ENCODE assay signal across 1 cellular context in the genomic region with DNA sequence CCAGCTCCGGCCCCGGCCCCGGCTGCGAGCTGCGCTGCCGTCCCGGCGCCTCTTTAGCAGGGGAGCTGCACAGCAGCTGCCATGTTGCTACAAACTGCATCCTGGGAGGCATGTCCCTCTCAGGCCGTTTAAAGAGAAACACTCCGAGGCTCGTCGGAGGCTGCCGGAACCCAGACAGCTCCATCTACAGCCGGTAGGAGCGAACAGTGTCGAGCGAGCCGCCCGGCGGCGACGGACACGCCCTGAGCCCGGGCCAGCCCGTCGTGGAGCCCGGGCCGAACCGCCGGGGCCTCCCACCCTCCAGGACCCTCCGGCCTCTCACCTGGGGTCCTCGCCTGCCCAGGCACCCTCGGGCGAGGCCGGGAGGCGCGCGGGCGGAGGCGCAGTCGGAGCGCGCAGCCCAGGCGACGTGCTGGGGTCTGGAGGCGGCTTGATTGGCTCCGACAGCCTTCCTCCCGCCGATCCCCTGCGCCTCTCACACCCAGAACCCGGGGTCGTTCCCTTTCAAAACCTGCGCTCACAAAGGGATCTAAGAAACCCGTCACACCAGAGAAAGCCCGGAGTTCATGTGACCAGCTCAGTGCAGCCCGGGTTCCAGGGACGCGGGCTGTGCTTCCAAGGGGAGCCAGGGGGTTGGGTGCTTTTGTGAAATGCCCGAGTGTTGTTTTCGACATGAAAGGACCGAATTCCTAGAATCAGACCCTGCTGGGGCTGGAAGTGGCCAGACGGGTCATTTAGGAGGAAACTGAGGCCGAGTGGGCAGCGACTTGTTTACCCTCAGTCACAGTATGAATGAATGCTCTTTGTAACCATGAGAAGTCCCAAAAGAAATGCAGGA.
TF ChIP-seq lines count a peak whose summit lies in the region.

A gene (minus strand): TSS at position 570 of the 838 bp plus-strand sequence. CDS start 5,040 bp downstream, outside the sequence.

TF ChIP-seq in WTC11, 78 proteins besides CTCF, POLR2A, EP300 and RAD21 (continued from another document):
- TF ChIP-seq, protein P1, sequence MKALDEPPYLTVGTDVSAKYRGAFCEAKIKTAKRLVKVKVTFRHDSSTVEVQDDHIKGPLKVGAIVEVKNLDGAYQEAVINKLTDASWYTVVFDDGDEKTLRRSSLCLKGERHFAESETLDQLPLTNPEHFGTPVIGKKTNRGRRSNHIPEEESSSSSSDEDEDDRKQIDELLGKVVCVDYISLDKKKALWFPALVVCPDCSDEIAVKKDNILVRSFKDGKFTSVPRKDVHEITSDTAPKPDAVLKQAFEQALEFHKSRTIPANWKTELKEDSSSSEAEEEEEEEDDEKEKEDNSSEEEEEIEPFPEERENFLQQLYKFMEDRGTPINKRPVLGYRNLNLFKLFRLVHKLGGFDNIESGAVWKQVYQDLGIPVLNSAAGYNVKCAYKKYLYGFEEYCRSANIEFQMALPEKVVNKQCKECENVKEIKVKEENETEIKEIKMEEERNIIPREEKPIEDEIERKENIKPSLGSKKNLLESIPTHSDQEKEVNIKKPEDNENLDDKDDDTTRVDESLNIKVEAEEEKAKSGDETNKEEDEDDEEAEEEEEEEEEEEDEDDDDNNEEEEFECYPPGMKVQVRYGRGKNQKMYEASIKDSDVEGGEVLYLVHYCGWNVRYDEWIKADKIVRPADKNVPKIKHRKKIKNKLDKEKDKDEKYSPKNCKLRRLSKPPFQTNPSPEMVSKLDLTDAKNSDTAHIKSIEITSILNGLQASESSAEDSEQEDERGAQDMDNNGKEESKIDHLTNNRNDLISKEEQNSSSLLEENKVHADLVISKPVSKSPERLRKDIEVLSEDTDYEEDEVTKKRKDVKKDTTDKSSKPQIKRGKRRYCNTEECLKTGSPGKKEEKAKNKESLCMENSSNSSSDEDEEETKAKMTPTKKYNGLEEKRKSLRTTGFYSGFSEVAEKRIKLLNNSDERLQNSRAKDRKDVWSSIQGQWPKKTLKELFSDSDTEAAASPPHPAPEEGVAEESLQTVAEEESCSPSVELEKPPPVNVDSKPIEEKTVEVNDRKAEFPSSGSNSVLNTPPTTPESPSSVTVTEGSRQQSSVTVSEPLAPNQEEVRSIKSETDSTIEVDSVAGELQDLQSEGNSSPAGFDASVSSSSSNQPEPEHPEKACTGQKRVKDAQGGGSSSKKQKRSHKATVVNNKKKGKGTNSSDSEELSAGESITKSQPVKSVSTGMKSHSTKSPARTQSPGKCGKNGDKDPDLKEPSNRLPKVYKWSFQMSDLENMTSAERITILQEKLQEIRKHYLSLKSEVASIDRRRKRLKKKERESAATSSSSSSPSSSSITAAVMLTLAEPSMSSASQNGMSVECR (CRISPR knock-in tag; IDR thresholded peaks at IDR 0.05; ENCODE audit: borderline replicate concordance): no peak
- TF ChIP-seq ZBTB21 (CRISPR knock-in tag; IDR thresholded peaks at IDR 0.05; ENCODE audit: borderline replicate concordance): no peak
- TF ChIP-seq, protein P2, sequence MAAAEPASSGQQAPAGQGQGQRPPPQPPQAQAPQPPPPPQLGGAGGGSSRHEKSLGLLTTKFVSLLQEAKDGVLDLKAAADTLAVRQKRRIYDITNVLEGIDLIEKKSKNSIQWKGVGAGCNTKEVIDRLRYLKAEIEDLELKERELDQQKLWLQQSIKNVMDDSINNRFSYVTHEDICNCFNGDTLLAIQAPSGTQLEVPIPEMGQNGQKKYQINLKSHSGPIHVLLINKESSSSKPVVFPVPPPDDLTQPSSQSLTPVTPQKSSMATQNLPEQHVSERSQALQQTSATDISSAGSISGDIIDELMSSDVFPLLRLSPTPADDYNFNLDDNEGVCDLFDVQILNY (CRISPR knock-in tag; IDR thresholded peaks at IDR 0.05): peak; percentile 57; the same call in 1 of the 2 replicates
- no peak for TF ChIP-seq NR1H2 (CRISPR knock-in tag; IDR thresholded peaks at IDR 0.05)
- no peak for TF ChIP-seq JAZF1 (CRISPR knock-in tag; IDR thresholded peaks at IDR 0.05)
- TF ChIP-seq CREB1 (CRISPR knock-in tag; IDR thresholded peaks at IDR 0.05): 0 out of 2 replicates have a peak, but pooled peaks have one; percentile 50
- peak; percentile 88 for TF ChIP-seq FOXP1 (CRISPR knock-in tag; IDR thresholded peaks at IDR 0.05; ENCODE audit: borderline replicate concordance)
- TF ChIP-seq, protein P3, sequence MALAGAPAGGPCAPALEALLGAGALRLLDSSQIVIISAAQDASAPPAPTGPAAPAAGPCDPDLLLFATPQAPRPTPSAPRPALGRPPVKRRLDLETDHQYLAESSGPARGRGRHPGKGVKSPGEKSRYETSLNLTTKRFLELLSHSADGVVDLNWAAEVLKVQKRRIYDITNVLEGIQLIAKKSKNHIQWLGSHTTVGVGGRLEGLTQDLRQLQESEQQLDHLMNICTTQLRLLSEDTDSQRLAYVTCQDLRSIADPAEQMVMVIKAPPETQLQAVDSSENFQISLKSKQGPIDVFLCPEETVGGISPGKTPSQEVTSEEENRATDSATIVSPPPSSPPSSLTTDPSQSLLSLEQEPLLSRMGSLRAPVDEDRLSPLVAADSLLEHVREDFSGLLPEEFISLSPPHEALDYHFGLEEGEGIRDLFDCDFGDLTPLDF (CRISPR knock-in tag; IDR thresholded peaks at IDR 0.05): 0 out of 2 replicates have a peak, but pooled peaks have one; percentile 52
- TF ChIP-seq, protein P4, sequence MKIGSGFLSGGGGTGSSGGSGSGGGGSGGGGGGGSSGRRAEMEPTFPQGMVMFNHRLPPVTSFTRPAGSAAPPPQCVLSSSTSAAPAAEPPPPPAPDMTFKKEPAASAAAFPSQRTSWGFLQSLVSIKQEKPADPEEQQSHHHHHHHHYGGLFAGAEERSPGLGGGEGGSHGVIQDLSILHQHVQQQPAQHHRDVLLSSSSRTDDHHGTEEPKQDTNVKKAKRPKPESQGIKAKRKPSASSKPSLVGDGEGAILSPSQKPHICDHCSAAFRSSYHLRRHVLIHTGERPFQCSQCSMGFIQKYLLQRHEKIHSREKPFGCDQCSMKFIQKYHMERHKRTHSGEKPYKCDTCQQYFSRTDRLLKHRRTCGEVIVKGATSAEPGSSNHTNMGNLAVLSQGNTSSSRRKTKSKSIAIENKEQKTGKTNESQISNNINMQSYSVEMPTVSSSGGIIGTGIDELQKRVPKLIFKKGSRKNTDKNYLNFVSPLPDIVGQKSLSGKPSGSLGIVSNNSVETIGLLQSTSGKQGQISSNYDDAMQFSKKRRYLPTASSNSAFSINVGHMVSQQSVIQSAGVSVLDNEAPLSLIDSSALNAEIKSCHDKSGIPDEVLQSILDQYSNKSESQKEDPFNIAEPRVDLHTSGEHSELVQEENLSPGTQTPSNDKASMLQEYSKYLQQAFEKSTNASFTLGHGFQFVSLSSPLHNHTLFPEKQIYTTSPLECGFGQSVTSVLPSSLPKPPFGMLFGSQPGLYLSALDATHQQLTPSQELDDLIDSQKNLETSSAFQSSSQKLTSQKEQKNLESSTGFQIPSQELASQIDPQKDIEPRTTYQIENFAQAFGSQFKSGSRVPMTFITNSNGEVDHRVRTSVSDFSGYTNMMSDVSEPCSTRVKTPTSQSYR (CRISPR knock-in tag; IDR thresholded peaks at IDR 0.05): no peak
- TF ChIP-seq SP1 (CRISPR knock-in tag; conservative IDR thresholded peaks at IDR 0.05): peak; percentile 53; the same call in 1 of the 2 replicates
- TF ChIP-seq, protein P5, sequence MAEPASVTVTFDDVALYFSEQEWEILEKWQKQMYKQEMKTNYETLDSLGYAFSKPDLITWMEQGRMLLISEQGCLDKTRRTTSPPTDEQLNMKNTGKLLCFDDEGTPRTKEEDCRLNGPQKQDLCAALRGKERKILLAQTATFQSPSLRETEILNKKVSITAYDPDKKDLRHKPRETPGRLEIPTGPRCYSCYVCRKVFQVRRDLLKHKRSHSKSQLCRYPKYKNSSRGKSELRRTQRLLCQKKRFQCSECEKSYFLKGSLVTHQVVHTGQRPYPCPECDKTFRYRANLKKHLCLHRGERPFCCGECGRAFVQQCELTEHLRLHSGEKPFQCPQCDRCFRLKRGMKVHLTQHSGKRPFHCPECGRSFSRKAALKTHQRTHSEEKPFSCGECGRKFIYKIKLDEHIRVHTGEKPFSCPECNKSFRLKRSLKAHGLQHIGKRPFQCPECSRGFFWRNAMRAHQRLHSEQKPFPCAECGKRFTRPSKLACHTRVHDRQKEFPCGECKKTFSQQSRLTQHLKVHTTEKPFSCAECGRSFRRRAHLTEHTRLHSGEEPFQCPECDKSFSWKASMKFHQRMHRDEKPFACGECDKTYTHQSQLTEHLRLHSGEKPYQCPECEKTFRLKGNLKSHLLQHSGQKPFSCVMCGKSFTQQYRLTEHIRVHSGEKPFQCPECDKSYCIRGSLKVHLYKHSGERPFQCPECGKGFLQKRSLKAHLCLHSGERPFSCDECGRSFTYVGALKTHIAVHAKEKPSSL (CRISPR knock-in tag; conservative IDR thresholded peaks at IDR 0.05): no peak
